8 cellular contexts compared by ENCODE assay signal in genomic region chr10:43287056-43288007, GRCh38. TPM values are rescaled to one million over a fixed set of nuclear protein-coding genes. Genes with fewer than 3 reads are reported as not detected.
DNase-seq lines count a peak whose midpoint lies in the region; ATAC-seq and TF ChIP-seq lines count a peak whose summit lies in the region.

No MANE protein-coding gene starts in this region.

- DNase-seq in Caki2 (ENCODE audit: low read depth): peak; percentile 25
- peak; percentile 54 to 55 for DNase-seq in activated CD4-positive, alpha-beta T cell treated with anti-CD3 and anti-CD28 coated beads, Interleukin-2, amount 50 U/mL, for 48 hours
- peak; percentile 44 for DNase-seq in kidney epithelial cell (ENCODE audit: low read depth)
- no peak for DNase-seq in AG08396 (ENCODE audit: low spot score)
- DNase-seq in GM13976 (ENCODE audit: low spot score): no peak
- DNase-seq in NCI-H748 (lab: John Stamatoyannopoulos, UW; ENCODE audit: unreplicated experiment): no peak

- H3K79me2 ChIP-seq in Loucy (ENCODE audit: insufficient read depth, low read length): no peaks in the 10 kb centered on the region

- H3K27me3 ChIP-seq in Loucy (ENCODE audit: insufficient read depth, low read length, poor library complexity, severe bottlenecking): no peaks in the 10 kb centered on the region
- H3K27me3 ChIP-seq in kidney epithelial cell (ENCODE audit: control insufficient read depth, insufficient read depth, low read length): peaks cover 4% of the 10 kb centered on the region

- no peaks in the 10 kb centered on the region for H3K9me3 ChIP-seq in Loucy (ENCODE audit: insufficient read depth, low read depth, low read length)

- peaks cover 14% of the 10 kb centered on the region for H3K4me1 ChIP-seq in Loucy (ENCODE audit: insufficient read depth, low read length, poor library complexity, severe bottlenecking)

- TF ChIP-seq CTCF in Loucy (conservative IDR thresholded peaks at IDR 0.05; ENCODE audit: low read length): no peak
- TF ChIP-seq CTCF in kidney epithelial cell (IDR thresholded peaks at IDR 0.05; ENCODE audit: insufficient read depth, low read length, poor library complexity, severe bottlenecking): no peak
- no peak for TF ChIP-seq CTCF in GM13976 (IDR thresholded peaks at IDR 0.05; ENCODE audit: borderline replicate concordance, control extremely low read depth, extremely low read depth, insufficient read depth, missing control alignments)

- no peak overlapping the region for H3K9ac ChIP-seq in Loucy (ENCODE audit: low read depth, low read length, poor library complexity, severe bottlenecking)

- H3K4me2 ChIP-seq in Loucy (ENCODE audit: low read depth, low read length, poor library complexity, severe bottlenecking): peak overlapping the region; percentile 60

- in situ Hi-C loops in Caki2 (cut with HindIII; ENCODE audit: low pct_unique_long_range_greater_than_20kb, low sequenced_read_pairs): no loop called here
- in situ Hi-C loops in GM13976 (cut with MboI; ENCODE audit: low sequenced_read_pairs, unreplicated experiment): no loop called here

- no peaks in the 10 kb centered on the region for H3K36me3 ChIP-seq in Loucy (ENCODE audit: insufficient read depth, low read length)
- no peaks in the 10 kb centered on the region for H3K36me3 ChIP-seq in kidney epithelial cell (ENCODE audit: control insufficient read depth, insufficient read depth, low read length)

- ATAC-seq in GM21515 (IDR thresholded peaks at IDR 0.05; ENCODE audit: unreplicated experiment): peak; percentile 70

- H3K4me3 ChIP-seq in Loucy (ENCODE audit: low read length, poor library complexity, severe bottlenecking) (peak overlapping the region; percentile 47), kidney epithelial cell (ENCODE audit: low read depth, low read length) (no peak overlapping the region)

- H2AFZ ChIP-seq in Loucy (ENCODE audit: low read length): peak overlapping the region; percentile 66

- no peaks in the 10 kb centered on the region for H3F3A ChIP-seq in Loucy (ENCODE audit: low read depth)

- no peaks in the 10 kb centered on the region for H3K9me2 ChIP-seq in Loucy (replicated peaks; ENCODE audit: low read depth, low read length)

- no peaks in the 10 kb centered on the region for H4K20me1 ChIP-seq in Loucy (ENCODE audit: insufficient read depth, low read length, poor library complexity, severe bottlenecking)

RNA-seq across cellular contexts. Expression of gene RASGEF1A, which starts 20.5 kb away (rescaled TPM):
- 1.3 and 13.7 TPM in 2 replicates for total RNA-seq in Caki2 (2014; rRNA removed; shearing (Covaris generic); ENCODE audit: low replicate concordance)
- 2.1 and 3.6 TPM in 2 replicates for total RNA-seq in kidney epithelial cell

Comparison
In these comparisons a context has a peak if more than half of its experiments do, and no peak if none do; other contexts are left out.
1. DNase-seq: peak in Caki2 (single experiment), activated CD4-positive, alpha-beta T cell treated with anti-CD3 and anti-CD28 coated beads, Interleukin-2, amount 50 U/mL, for 48 hours (2 of 2) and kidney epithelial cell (single experiment); none in AG08396 (single experiment), GM13976 (single experiment) and NCI-H748 (single experiment).